ENCODE assay signal across 8 cellular contexts in the genomic region with DNA sequence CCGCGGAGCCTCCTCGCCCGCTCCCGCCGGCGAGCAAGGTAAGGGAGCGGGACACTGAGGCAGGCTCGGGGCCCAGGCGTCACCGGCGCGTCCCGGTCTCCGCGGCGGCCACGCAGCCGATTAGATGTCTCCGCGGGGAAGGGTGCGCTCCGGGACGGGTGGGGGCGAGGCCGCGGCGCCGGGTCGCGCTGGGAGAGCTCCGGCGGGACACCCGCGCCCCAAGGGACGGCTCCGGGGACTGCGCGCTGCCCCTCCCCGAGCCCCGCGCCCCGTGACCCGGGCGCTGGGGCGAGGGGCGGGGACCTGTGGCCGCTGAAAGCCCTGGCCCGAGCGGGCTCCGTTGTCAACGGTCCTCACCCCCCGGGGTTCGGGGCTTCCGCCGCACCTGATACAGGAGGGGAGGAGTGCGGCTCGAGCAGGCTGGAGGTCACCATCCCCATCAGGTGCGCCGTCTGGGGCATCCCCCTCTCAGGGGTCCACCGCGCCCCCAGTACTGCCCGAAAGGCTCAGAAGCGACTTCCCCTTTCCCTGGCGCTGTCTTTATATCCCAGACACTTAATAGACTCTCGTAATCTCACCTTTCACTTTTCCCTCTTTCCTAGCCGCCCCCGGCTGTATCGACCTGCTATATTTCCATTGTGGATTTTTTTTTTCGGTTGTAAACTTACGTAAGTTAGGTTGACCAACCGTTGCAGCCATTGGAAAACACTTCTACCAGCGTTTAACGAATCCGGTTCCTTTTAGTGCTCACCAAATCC. TPM values are rescaled to one million over a fixed set of nuclear protein-coding genes. Genes with fewer than 3 reads are reported as not detected.
DNase-seq lines count a peak whose midpoint lies in the region; ATAC-seq and TF ChIP-seq lines count a peak whose summit lies in the region.

No MANE protein-coding gene starts in this region.

- under 1% methylated on average over 19 of the region's 75 CpGs for WGBS in right lobe of liver (ENCODE audit: insufficient coverage, low coverage, low lambda C conversion rate, missing lambda C conversion rate)

- DNase-seq in ELF-1 (ENCODE audit: low read depth, low spot score) (peak; percentile 38), KBM-7 (peak; percentile 51), right lobe of liver (peak; percentile 51 to 69 (median 59)), NCI-H2107 treated with DMSO at 0.1 percent for 48 hours (lab: John Stamatoyannopoulos, UW; ENCODE audit: unreplicated experiment) (no peak)
- DNase-seq in stimulated activated CD4-positive, alpha-beta T cell treated with anti-CD3 and anti-CD28 coated beads, TNF-alpha, amount 100 ng/mL, for 4 hours (ENCODE audit: low read depth in 3 of 3): peak in 2 of 3 experiments; percentile 15 to 34

- H3K4me1 ChIP-seq in right lobe of liver: peaks cover 0 to 16% (median 0%) of the 10 kb centered on the region in 4 donors

- peaks cover 0 to 16% (median 6%) of the 10 kb centered on the region in 4 donors for H3K36me3 ChIP-seq in right lobe of liver

- H3K27me3 Mint-ChIP-seq in dendritic cell treated with granulocyte-macrophage colony-stimulating factor and Interleukin-4, amounts not matched to agents 40 ng/mL and 50 ng/mL, for 4 days: peaks cover 30% of the 10 kb centered on the region

- in situ Hi-C loops in KBM-7 (cut with MboI; ENCODE audit: low pct_unique_long_range_greater_than_20kb, low sequenced_read_pairs): no loop called here

- ATAC-seq in GM21619 (IDR thresholded peaks at IDR 0.05; ENCODE audit: unreplicated experiment): peak; percentile 43
- peak; percentile 60 to 63 for ATAC-seq in activated CD4-positive, CD25-positive, alpha-beta regulatory T cell treated with anti-CD3 and anti-CD28 coated beads, Interleukin-2, amount 50 U/mL, for 24 hours
- peak; percentile 33 to 57 (median 49) for ATAC-seq in right lobe of liver

- no peaks in the 10 kb centered on the region for H3K9me3 ChIP-seq in right lobe of liver

- H3K27ac Mint-ChIP-seq in dendritic cell treated with granulocyte-macrophage colony-stimulating factor and Interleukin-4, amounts not matched to agents 40 ng/mL and 50 ng/mL, for 4 days: peak overlapping the region; percentile 82

- H3K9me3 Mint-ChIP-seq in dendritic cell treated with granulocyte-macrophage colony-stimulating factor and Interleukin-4, amounts not matched to agents 40 ng/mL and 50 ng/mL, for 4 days: no peaks in the 10 kb centered on the region

- intact Hi-C loops in dendritic cell treated with granulocyte-macrophage colony-stimulating factor and Interleukin-4, amounts not matched to agents 40 ng/mL and 50 ng/mL, for 4 days (cut with micrococcal nuclease): loop anchor here (5.0 kb wide), 3 partner anchors 56 to 126 kb away; a partner anchor contains a TSS
- intact Hi-C loops in right lobe of liver (cut with DNase I): no loop called here

- H3K4me1 Mint-ChIP-seq in dendritic cell treated with granulocyte-macrophage colony-stimulating factor and Interleukin-4, amounts not matched to agents 40 ng/mL and 50 ng/mL, for 4 days (ENCODE audit: low read depth): peaks cover 38% of the 10 kb centered on the region

- peak overlapping the region; percentile 91 for H3K4me3 Mint-ChIP-seq in dendritic cell treated with granulocyte-macrophage colony-stimulating factor and Interleukin-4, amounts not matched to agents 40 ng/mL and 50 ng/mL, for 4 days

- TF ChIP-seq CTCF in right lobe of liver (IDR thresholded peaks at IDR 0.05): peak in 1 of 4 donors; percentile 31

- TF ChIP-seq POLR2A in right lobe of liver (IDR thresholded peaks at IDR 0.05): no peak

- peak overlapping the region; percentile 64 to 98 (median 88) for H3K4me3 ChIP-seq in right lobe of liver

- H3K36me3 Mint-ChIP-seq in dendritic cell treated with granulocyte-macrophage colony-stimulating factor and Interleukin-4, amounts not matched to agents 40 ng/mL and 50 ng/mL, for 4 days (ENCODE audit: low read depth): peaks cover 48% of the 10 kb centered on the region

- H3K27me3 ChIP-seq in right lobe of liver: no peaks in the 10 kb centered on the region

- H3K27ac ChIP-seq in right lobe of liver: peak overlapping the region; percentile 64 to 89 (median 86)

RNA-seq across cellular contexts. Expression of a gene that starts 0.6 kb away (rescaled TPM):
- 10 to 100 TPM; 21.1 to 27.0 (median 22.7) TPM for total RNA-seq in right lobe of liver
